In the genomic region with DNA sequence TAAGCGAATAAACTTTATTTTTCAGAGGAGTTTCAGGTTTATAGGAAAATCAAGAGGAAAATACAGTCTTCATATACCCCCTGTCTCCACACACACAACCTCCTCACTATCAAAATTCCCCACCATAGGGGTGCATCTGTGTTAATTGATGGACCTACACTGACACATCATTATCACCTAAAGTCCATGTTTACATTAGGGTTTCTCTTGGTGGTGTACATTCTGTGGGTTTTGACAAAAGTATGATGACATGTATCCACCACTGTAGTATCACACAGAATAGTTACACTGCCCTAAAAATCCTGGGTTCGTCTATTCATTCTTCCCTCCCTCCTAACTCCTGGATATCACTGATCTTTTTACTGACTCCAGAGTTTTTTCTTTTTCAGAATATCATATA, we compare ENCODE assay signal across 1 cellular context.
TF ChIP-seq lines count a peak whose summit lies in the region.

No MANE protein-coding gene starts in this region.

TF ChIP-seq in K562, 482 proteins besides CTCF, POLR2A, EP300 and RAD21 (continued from another document):
- no peak for TF ChIP-seq SNIP1 (IDR thresholded peaks at IDR 0.05; ENCODE audit: low read depth)
- no peak for TF ChIP-seq E2F5 (CRISPR knock-in tag; IDR thresholded peaks at IDR 0.05)
- TF ChIP-seq CREBBP (IDR thresholded peaks at IDR 0.05; ENCODE audit: low read depth, low read length) = no peak
- TF ChIP-seq, protein P1, sequence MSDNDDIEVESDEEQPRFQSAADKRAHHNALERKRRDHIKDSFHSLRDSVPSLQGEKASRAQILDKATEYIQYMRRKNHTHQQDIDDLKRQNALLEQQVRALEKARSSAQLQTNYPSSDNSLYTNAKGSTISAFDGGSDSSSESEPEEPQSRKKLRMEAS (CRISPR knock-in tag; IDR thresholded peaks at IDR 0.05) = no peak
